ENCODE assay signal across 1 cellular context in genomic region chr19:18317998-18318800, GRCh38.
TF ChIP-seq lines count a peak whose summit lies in the region.

No MANE protein-coding gene starts in this region.

TF ChIP-seq in K562, 482 proteins besides CTCF, POLR2A, EP300 and RAD21 (continued from another document and continues in another):
- TF ChIP-seq CHD7 (IDR thresholded peaks at IDR 0.05; ENCODE audit: low read depth, low read length) (no peak), CAMTA2 (CRISPR knock-in tag; conservative IDR thresholded peaks at IDR 0.05) (no peak), ARID4B (CRISPR knock-in tag; IDR thresholded peaks at IDR 0.05) (peak; percentile 60; the same call in 1 of the 2 replicates), PATZ1 (CRISPR knock-in tag; IDR thresholded peaks at IDR 0.05; ENCODE audit: borderline replicate concordance) (peak; percentile 68; the same call in 1 of the 2 replicates), ZNF253 (CRISPR knock-in tag; conservative IDR thresholded peaks at IDR 0.05) (no peak), CBX1 (IDR thresholded peaks at IDR 0.05; ENCODE audit: low read depth) (no peak), SREBF2 (CRISPR knock-in tag; IDR thresholded peaks at IDR 0.05) (no peak), ARID1B (IDR thresholded peaks at IDR 0.05) (peak; percentile 78), MAFF (IDR thresholded peaks at IDR 0.05; ENCODE audit: low read length) (no peak), PTRF (tag; IDR thresholded peaks at IDR 0.05) (no peak), HNRNPL (IDR thresholded peaks at IDR 0.05; ENCODE audit: low read depth, low read length) (peak; percentile 52; the same call in 1 of the 2 replicates), USF1 (CRISPR knock-in tag; IDR thresholded peaks at IDR 0.05) (0 out of 2 replicates have a peak, but pooled peaks have one; percentile 31), ZBTB26 (CRISPR knock-in tag; IDR thresholded peaks at IDR 0.05) (no peak), NR4A1 (CRISPR knock-in tag; IDR thresholded peaks at IDR 0.05) (no peak), NR4A1 (tag; IDR thresholded peaks at IDR 0.05) (0 out of 2 replicates have a peak, but pooled peaks have one; percentile 43), AFF1 (IDR thresholded peaks at IDR 0.05; ENCODE audit: low read depth in 1 of 2, partially characterized antibody in 2 of 2) (no peak), MAX (CRISPR knock-in tag; IDR thresholded peaks at IDR 0.05) (peak; percentile 83), HCFC1 (IDR thresholded peaks at IDR 0.05; ENCODE audit: low read depth, low read length) (no peak)
